14 cellular contexts compared by ENCODE assay signal in the genomic region with DNA sequence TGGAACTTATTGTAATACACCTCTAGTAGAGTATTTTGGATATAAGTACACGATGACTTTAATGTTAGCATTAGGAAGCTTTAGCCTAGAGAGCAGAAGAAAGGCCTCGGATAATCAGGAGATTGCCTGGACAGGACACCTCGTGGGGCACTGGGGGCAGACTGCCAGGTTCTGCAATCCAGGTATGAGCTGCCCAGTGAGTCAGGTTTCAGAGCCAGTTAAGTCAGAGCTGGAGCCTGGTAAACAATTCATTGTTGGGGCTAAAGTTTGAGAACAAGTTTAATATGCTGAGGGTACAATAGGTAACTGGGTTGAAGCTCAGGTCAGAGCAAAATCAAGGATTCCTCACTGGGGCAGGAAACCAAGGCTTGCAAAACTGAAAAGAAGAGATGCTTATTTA.
DNase-seq lines count a peak whose midpoint lies in the region; ATAC-seq, FAIRE-seq and TF ChIP-seq lines count a peak whose summit lies in the region.
"Had no signal": no experiment of that assay in that cellular context is flagged by ENCODE, and none has a peak within 500 bp of the region (broad histone marks: within the 10 kb centered on the region; RNA-seq: fewer than 3 reads in every experiment).

No MANE protein-coding gene starts in this region.

- H3K4me3 ChIP-seq in breast epithelium (no peak overlapping the region), bronchial epithelial cell (ENCODE audit: low read depth, low read length) (no peak overlapping the region), pancreas (no peak overlapping the region)

- peaks cover 80% of the 10 kb centered on the region for H3K27me3 Mint-ChIP-seq in MCF 10A (ENCODE audit: insufficient read depth, unreplicated experiment)
- H3K27me3 Mint-ChIP-seq in stimulated activated naive B cell treated with anti-CD40 and anti-IgM and Interleukin-4, amounts not matched to agents 10 μg/mL and 1 μg/mL and 100 μg/mL, for 72 hours = no peaks in the 10 kb centered on the region

- H3K27ac Mint-ChIP-seq in MCF 10A (ENCODE audit: low read depth, unreplicated experiment) = no peak overlapping the region
- no peak overlapping the region for H3K27ac Mint-ChIP-seq in stimulated activated naive B cell treated with anti-CD40 and anti-IgM and Interleukin-4, amounts not matched to agents 10 μg/mL and 1 μg/mL and 100 μg/mL, for 72 hours
- H3K27ac Mint-ChIP-seq: CD14-positive monocyte; CD8-positive, alpha-beta T cell had no signal

- H3K4me1 ChIP-seq in breast epithelium = no peaks in the 10 kb centered on the region
- no peaks in the 10 kb centered on the region for H3K4me1 ChIP-seq in pancreas

- TF ChIP-seq CTCF in MCF 10A (IDR thresholded peaks at IDR 0.05; ENCODE audit: unreplicated experiment) = no peak
- TF ChIP-seq CTCF in breast epithelium (IDR thresholded peaks at IDR 0.05) = no peak
- TF ChIP-seq CTCF in bronchial epithelial cell (IDR thresholded peaks at IDR 0.05; ENCODE audit: insufficient read depth, low read length, severe bottlenecking) = no peak
- TF ChIP-seq CTCF in pancreas (IDR thresholded peaks at IDR 0.05) = no peak

- ATAC-seq in esophagus mucosa (peak; percentile 32), pancreas (no peak)
- no peak for ATAC-seq in stimulated activated naive B cell treated with anti-CD40 and anti-IgM and Interleukin-4, amounts not matched to agents 10 μg/mL and 1 μg/mL and 100 μg/mL, for 72 hours (replicated peaks)
- ATAC-seq: CD8-positive, alpha-beta T cell had no signal

- no peak overlapping the region for H3K4me3 Mint-ChIP-seq in MCF 10A (ENCODE audit: unreplicated experiment)
- H3K4me3 Mint-ChIP-seq in stimulated activated naive B cell treated with anti-CD40 and anti-IgM and Interleukin-4, amounts not matched to agents 10 μg/mL and 1 μg/mL and 100 μg/mL, for 72 hours = no peak overlapping the region
- H3K4me3 Mint-ChIP-seq: CD14-positive monocyte; CD8-positive, alpha-beta T cell had no signal

- H3K36me3 Mint-ChIP-seq in MCF 10A (ENCODE audit: insufficient read depth, unreplicated experiment) = no peaks in the 10 kb centered on the region
- H3K36me3 Mint-ChIP-seq in stimulated activated naive B cell treated with anti-CD40 and anti-IgM and Interleukin-4, amounts not matched to agents 10 μg/mL and 1 μg/mL and 100 μg/mL, for 72 hours = no peaks in the 10 kb centered on the region
- H3K36me3 Mint-ChIP-seq: CD14-positive monocyte; CD8-positive, alpha-beta T cell had no signal

- no TSS peak for BruUV-seq in MCF 10A (replicated peaks; lab: Mats Ljungman, UMichigan)

- POLR2A ChIA-PET in MCF 10A (lab: Yijun Ruan, JAX) = interaction anchor here (0.7 kb wide), 1 partner anchor 999 kb away, joined by 3 read pairs; no protein-coding TSS in a partner anchor

- H3K9me3 Mint-ChIP-seq in MCF 10A (ENCODE audit: unreplicated experiment) = no peaks in the 10 kb centered on the region
- H3K9me3 Mint-ChIP-seq in stimulated activated naive B cell treated with anti-CD40 and anti-IgM and Interleukin-4, amounts not matched to agents 10 μg/mL and 1 μg/mL and 100 μg/mL, for 72 hours = no peaks in the 10 kb centered on the region

- H3K9me3 ChIP-seq in breast epithelium (no peaks in the 10 kb centered on the region), pancreas (no peaks in the 10 kb centered on the region)

- no peak for FAIRE-seq in bronchial epithelial cell (lab: Jason Lieb, UNC)
- no peak for FAIRE-seq in pancreas (lab: Jason Lieb, UNC)

- CTCF ChIA-PET in MCF 10A (lab: Yijun Ruan, JAX) = interaction anchor here (3.4 kb wide), 1 partner anchor 10 kb away, joined by 37 read pairs; no protein-coding TSS in a partner anchor

- H3K36me3 ChIP-seq in breast epithelium (no peaks in the 10 kb centered on the region), bronchial epithelial cell (ENCODE audit: control insufficient read depth, insufficient read depth, low read length) (no peaks in the 10 kb centered on the region), pancreas (no peaks in the 10 kb centered on the region)

- H3K27ac ChIP-seq in breast epithelium (no peak overlapping the region), pancreas (no peak overlapping the region)
- H3K27ac ChIP-seq: 22Rv1 had no signal

- DNase-seq in MCF 10A (ENCODE audit: unreplicated experiment) = peak; percentile 10
- no peak for DNase-seq in breast epithelium (ENCODE audit: low spot score in 2 of 2)
- DNase-seq in bronchial epithelial cell (ENCODE audit: low read depth) = peak; percentile 59
- DNase-seq in GDM1 (lab: John Stamatoyannopoulos, UW) = no peak
- DNase-seq in stimulated activated naive B cell treated with anti-CD40 and anti-IgM and Interleukin-4, amounts not matched to agents 10 μg/mL and 1 μg/mL and 100 μg/mL, for 72 hours = no peak
- no peak for DNase-seq in pancreas
- DNase-seq in NCI-H128 (lab: John Stamatoyannopoulos, UW; ENCODE audit: unreplicated experiment) = no peak
- DNase-seq: CD8-positive, alpha-beta T cell; COR-L47; DMS53; H7 had no signal

- no peak for TF ChIP-seq POLR2A in breast epithelium (IDR thresholded peaks at IDR 0.05)

- intact Hi-C loops in MCF 10A (cut with micrococcal nuclease) = no loop called here
- intact Hi-C loops in breast epithelium (cut with DNase I; ENCODE audit: low total_unique reads) = no loop called here
- intact Hi-C loops in pancreas (cut with DNase I) = no loop called here

- H3K4me1 Mint-ChIP-seq in MCF 10A (ENCODE audit: insufficient read depth, unreplicated experiment) = no peaks in the 10 kb centered on the region
- H3K4me1 Mint-ChIP-seq in stimulated activated naive B cell treated with anti-CD40 and anti-IgM and Interleukin-4, amounts not matched to agents 10 μg/mL and 1 μg/mL and 100 μg/mL, for 72 hours = no peaks in the 10 kb centered on the region
- H3K4me1 Mint-ChIP-seq: CD14-positive monocyte had no signal

- 34 to 44% methylated on average over 3 of the region's 3 CpGs for WGBS in pancreas, 2 donors

- H3K27me3 ChIP-seq in breast epithelium = no peaks in the 10 kb centered on the region
- no peaks in the 10 kb centered on the region for H3K27me3 ChIP-seq in bronchial epithelial cell (ENCODE audit: control insufficient read depth, insufficient read depth, low read length)
- no peaks in the 10 kb centered on the region for H3K27me3 ChIP-seq in pancreas

Comparison
In these comparisons a context has a peak if more than half of its experiments do, and no peak if none do; other contexts are left out.
1. DNase-seq: peak in MCF 10A (single experiment) and bronchial epithelial cell (single experiment); none in breast epithelium (0 of 2), GDM1 (single experiment), stimulated activated naive B cell treated with anti-CD40 and anti-IgM and Interleukin-4, amounts not matched to agents 10 μg/mL and 1 μg/mL and 100 μg/mL, for 72 hours (single experiment), pancreas (0 of 6) and NCI-H128 (single experiment).